16 cellular contexts compared by ENCODE assay signal in the genomic region with DNA sequence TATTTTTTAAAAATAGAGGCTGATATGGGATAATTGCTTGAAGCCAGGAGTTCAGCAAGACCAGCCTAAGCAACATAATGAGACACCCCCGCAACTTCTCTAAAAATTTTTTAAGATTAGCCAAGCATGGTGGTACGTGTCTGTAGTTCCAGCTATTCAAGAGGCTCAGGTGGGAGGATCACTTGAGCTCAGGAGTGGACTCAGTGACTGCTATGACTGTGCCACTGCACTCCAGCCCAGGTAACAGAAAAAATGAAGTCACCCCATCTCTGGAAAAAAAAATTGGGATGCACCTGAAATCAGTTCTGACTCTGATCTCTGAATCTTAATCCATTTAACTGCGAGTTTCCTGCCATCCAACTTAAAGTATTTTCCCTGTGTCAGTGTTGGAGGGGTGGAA.
DNase-seq lines count a peak whose midpoint lies in the region; ATAC-seq and TF ChIP-seq lines count a peak whose summit lies in the region.
"Had no signal": no experiment of that assay in that cellular context is flagged by ENCODE, and none has a peak within 500 bp of the region (broad histone marks: within the 10 kb centered on the region; RNA-seq: fewer than 3 reads in every experiment).

No MANE protein-coding gene starts in this region.

- intact Hi-C loops in activated T-helper 1 cell treated with anti-CD3 and anti-CD28 coated beads, Interleukin-12 subunit alpha, Interleukin-12 subunit beta, Interleukin-2, Interleukin-4 antibody, amounts not matched to agents 30 ng/mL and 10 ng/mL and 1 ng/mL, durations not matched to agents 14 hours and 24 hours and 36 hours (cut with micrococcal nuclease), result loop anchor here (10.0 kb wide), 1 partner anchor 553 kb away; a partner anchor contains a TSS

- H3K27ac ChIP-seq in CD4-positive, CD25-positive, alpha-beta regulatory T cell (ENCODE audit: insufficient read depth, low read length, poor library complexity, severe bottlenecking), result no peak overlapping the region
- H3K27ac ChIP-seq in neural progenitor cell, result no peak overlapping the region

- no peak overlapping the region for H3K4me3 Mint-ChIP-seq in T-helper 2 cell treated with Interferon-gamma antibody and Interleukin-4, amounts not matched to agents 5 μg/mL and 100 μg/mL, for 36 hours
- no peak overlapping the region for H3K4me3 Mint-ChIP-seq in CD4-positive, CD25-positive, alpha-beta regulatory T cell
- H3K4me3 Mint-ChIP-seq in activated T-helper 1 cell treated with anti-CD3 and anti-CD28 coated beads, Interleukin-12 subunit alpha, Interleukin-12 subunit beta, Interleukin-2, Interleukin-4 antibody, amounts not matched to agents 30 ng/mL and 10 ng/mL and 1 ng/mL, durations not matched to agents 14 hours and 24 hours and 36 hours, result no peak overlapping the region
- H3K4me3 Mint-ChIP-seq in neural progenitor cell, result no peak overlapping the region
- no peak overlapping the region for H3K4me3 Mint-ChIP-seq in stimulated activated memory B cell treated with anti-CD40 and anti-IgM and Interleukin-4, amounts not matched to agents 10 μg/mL and 1 μg/mL and 100 μg/mL, for 72 hours
- H3K4me3 Mint-ChIP-seq: H9 had no signal

- peaks cover 47% of the 10 kb centered on the region for H3K4me1 Mint-ChIP-seq in T-helper 2 cell treated with Interferon-gamma antibody and Interleukin-4, amounts not matched to agents 5 μg/mL and 100 μg/mL, for 36 hours (ENCODE audit: low read depth)
- H3K4me1 Mint-ChIP-seq in CD4-positive, CD25-positive, alpha-beta regulatory T cell, result peaks cover 15 to 56% (median 27%) of the 10 kb centered on the region in 4 donors
- H3K4me1 Mint-ChIP-seq in activated T-helper 1 cell treated with anti-CD3 and anti-CD28 coated beads, Interleukin-12 subunit alpha, Interleukin-12 subunit beta, Interleukin-2, Interleukin-4 antibody, amounts not matched to agents 30 ng/mL and 10 ng/mL and 1 ng/mL, durations not matched to agents 14 hours and 24 hours and 36 hours (ENCODE audit: low read depth), result peaks cover 72% of the 10 kb centered on the region
- H3K4me1 Mint-ChIP-seq in neural progenitor cell, result peaks cover 43% of the 10 kb centered on the region
- peaks cover 31% of the 10 kb centered on the region for H3K4me1 Mint-ChIP-seq in stimulated activated memory B cell treated with anti-CD40 and anti-IgM and Interleukin-4, amounts not matched to agents 10 μg/mL and 1 μg/mL and 100 μg/mL, for 72 hours

- peaks cover 3% of the 10 kb centered on the region for H3K36me3 Mint-ChIP-seq in T-helper 2 cell treated with Interferon-gamma antibody and Interleukin-4, amounts not matched to agents 5 μg/mL and 100 μg/mL, for 36 hours (ENCODE audit: low read depth)
- H3K36me3 Mint-ChIP-seq in CD4-positive, CD25-positive, alpha-beta regulatory T cell, result no peaks in the 10 kb centered on the region
- peaks cover 10% of the 10 kb centered on the region for H3K36me3 Mint-ChIP-seq in activated T-helper 1 cell treated with anti-CD3 and anti-CD28 coated beads, Interleukin-12 subunit alpha, Interleukin-12 subunit beta, Interleukin-2, Interleukin-4 antibody, amounts not matched to agents 30 ng/mL and 10 ng/mL and 1 ng/mL, durations not matched to agents 14 hours and 24 hours and 36 hours (ENCODE audit: low read depth)
- H3K36me3 Mint-ChIP-seq in neural progenitor cell, result peaks cover 9% of the 10 kb centered on the region
- H3K36me3 Mint-ChIP-seq in stimulated activated memory B cell treated with anti-CD40 and anti-IgM and Interleukin-4, amounts not matched to agents 10 μg/mL and 1 μg/mL and 100 μg/mL, for 72 hours, result peaks cover 7% of the 10 kb centered on the region

- no peak overlapping the region for H3K4me2 ChIP-seq in neural progenitor cell

- H3K4me3 ChIP-seq in CD4-positive, CD25-positive, alpha-beta regulatory T cell (ENCODE audit: low read depth, low read length), result no peak overlapping the region
- H3K4me3 ChIP-seq in neural progenitor cell, result no peak overlapping the region

- DNase-seq in T-helper 2 cell treated with Interferon-gamma antibody and Interleukin-4, amounts not matched to agents 5 μg/mL and 100 μg/mL, for 36 hours (ENCODE audit: low spot score), result no peak
- DNase-seq in T-helper 2 cell (no peak), neural progenitor cell (ENCODE audit: low spot score) (no peak), GM03348 (ENCODE audit: low spot score) (no peak)
- DNase-seq in CD4-positive, CD25-positive, alpha-beta regulatory T cell, result no peak
- DNase-seq in activated T-helper 1 cell treated with anti-CD3 and anti-CD28 coated beads, Interleukin-12 subunit alpha, Interleukin-12 subunit beta, Interleukin-2, Interleukin-4 antibody, amounts not matched to agents 30 ng/mL and 10 ng/mL and 1 ng/mL, durations not matched to agents 14 hours and 24 hours and 36 hours (ENCODE audit: low spot score), result no peak
- DNase-seq: C1 segment of cervical spinal cord, COR-L47, H9, NCI-H1436, NCI-H2029 treated with DMSO at 0.1 percent for 48 hours, NCI-H2171 treated with DMSO at 0.1 percent for 48 hours, NCI-H446 treated with DMSO at 0.1 percent for 48 hours, NCI-H748 treated with DMSO at 0.1 percent for 48 hours had no signal

- peaks cover 39% of the 10 kb centered on the region for H3K4me1 ChIP-seq in CD4-positive, CD25-positive, alpha-beta regulatory T cell (ENCODE audit: control insufficient read depth, insufficient read depth, low read length, poor library complexity, severe bottlenecking)
- H3K4me1 ChIP-seq in neural progenitor cell, result peaks cover 30% of the 10 kb centered on the region

- no peaks in the 10 kb centered on the region for H3K27me3 Mint-ChIP-seq in T-helper 2 cell treated with Interferon-gamma antibody and Interleukin-4, amounts not matched to agents 5 μg/mL and 100 μg/mL, for 36 hours (ENCODE audit: low read depth)
- H3K27me3 Mint-ChIP-seq in CD4-positive, CD25-positive, alpha-beta regulatory T cell, result no peaks in the 10 kb centered on the region
- H3K27me3 Mint-ChIP-seq in activated T-helper 1 cell treated with anti-CD3 and anti-CD28 coated beads, Interleukin-12 subunit alpha, Interleukin-12 subunit beta, Interleukin-2, Interleukin-4 antibody, amounts not matched to agents 30 ng/mL and 10 ng/mL and 1 ng/mL, durations not matched to agents 14 hours and 24 hours and 36 hours (ENCODE audit: insufficient read depth), result no peaks in the 10 kb centered on the region
- peaks cover 8% of the 10 kb centered on the region for H3K27me3 Mint-ChIP-seq in neural progenitor cell (ENCODE audit: insufficient read depth, low read depth)
- peaks cover 8% of the 10 kb centered on the region for H3K27me3 Mint-ChIP-seq in stimulated activated memory B cell treated with anti-CD40 and anti-IgM and Interleukin-4, amounts not matched to agents 10 μg/mL and 1 μg/mL and 100 μg/mL, for 72 hours

- no peaks in the 10 kb centered on the region for H3K27me3 ChIP-seq in CD4-positive, CD25-positive, alpha-beta regulatory T cell (ENCODE audit: control insufficient read depth, insufficient read depth, low read length)
- H3K27me3 ChIP-seq in neural progenitor cell, result no peaks in the 10 kb centered on the region

- H3K9ac ChIP-seq in neural progenitor cell, result no peak overlapping the region

- H3K9me3 Mint-ChIP-seq in T-helper 2 cell treated with Interferon-gamma antibody and Interleukin-4, amounts not matched to agents 5 μg/mL and 100 μg/mL, for 36 hours, result peaks cover 7% of the 10 kb centered on the region
- H3K9me3 Mint-ChIP-seq in CD4-positive, CD25-positive, alpha-beta regulatory T cell, result peaks cover 0 to 2% (median 0%) of the 10 kb centered on the region in 7 donors
- H3K9me3 Mint-ChIP-seq in activated T-helper 1 cell treated with anti-CD3 and anti-CD28 coated beads, Interleukin-12 subunit alpha, Interleukin-12 subunit beta, Interleukin-2, Interleukin-4 antibody, amounts not matched to agents 30 ng/mL and 10 ng/mL and 1 ng/mL, durations not matched to agents 14 hours and 24 hours and 36 hours, result peaks cover 6% of the 10 kb centered on the region
- H3K9me3 Mint-ChIP-seq in neural progenitor cell, result peaks cover 7% of the 10 kb centered on the region
- no peaks in the 10 kb centered on the region for H3K9me3 Mint-ChIP-seq in stimulated activated memory B cell treated with anti-CD40 and anti-IgM and Interleukin-4, amounts not matched to agents 10 μg/mL and 1 μg/mL and 100 μg/mL, for 72 hours

- ATAC-seq in CD4-positive, CD25-positive, alpha-beta regulatory T cell (ENCODE audit: low read depth in 2 of 2), result no peak
- no peak for ATAC-seq in stimulated activated memory B cell treated with anti-CD40 and anti-IgM and Interleukin-4, amounts not matched to agents 10 μg/mL and 1 μg/mL and 100 μg/mL, for 72 hours
- ATAC-seq in HG03025 (IDR thresholded peaks at IDR 0.05; ENCODE audit: low FRiP score, unreplicated experiment), result no peak

- no peaks in the 10 kb centered on the region for H4K20me1 ChIP-seq in neural progenitor cell (ENCODE audit: low read depth)

- H3F3A ChIP-seq in neural progenitor cell (ENCODE audit: low read depth), result peaks cover 38% of the 10 kb centered on the region

- no peaks in the 10 kb centered on the region for H3K79me2 ChIP-seq in neural progenitor cell (ENCODE audit: low read depth)

- peak overlapping the region; percentile 96 for H3K27ac Mint-ChIP-seq in T-helper 2 cell treated with Interferon-gamma antibody and Interleukin-4, amounts not matched to agents 5 μg/mL and 100 μg/mL, for 36 hours
- H3K27ac Mint-ChIP-seq in CD4-positive, CD25-positive, alpha-beta regulatory T cell, result peak overlapping the region; percentile 63 to 89 (median 87)
- H3K27ac Mint-ChIP-seq in activated T-helper 1 cell treated with anti-CD3 and anti-CD28 coated beads, Interleukin-12 subunit alpha, Interleukin-12 subunit beta, Interleukin-2, Interleukin-4 antibody, amounts not matched to agents 30 ng/mL and 10 ng/mL and 1 ng/mL, durations not matched to agents 14 hours and 24 hours and 36 hours, result peak overlapping the region; percentile 97
- H3K27ac Mint-ChIP-seq in neural progenitor cell, result peak overlapping the region; percentile 8
- no peak overlapping the region for H3K27ac Mint-ChIP-seq in stimulated activated memory B cell treated with anti-CD40 and anti-IgM and Interleukin-4, amounts not matched to agents 10 μg/mL and 1 μg/mL and 100 μg/mL, for 72 hours
- H3K27ac Mint-ChIP-seq: H9 had no signal

- no peaks in the 10 kb centered on the region for H3K36me3 ChIP-seq in CD4-positive, CD25-positive, alpha-beta regulatory T cell (ENCODE audit: control insufficient read depth, insufficient read depth, low read length)
- no peaks in the 10 kb centered on the region for H3K36me3 ChIP-seq in neural progenitor cell

- H3K9me3 ChIP-seq in CD4-positive, CD25-positive, alpha-beta regulatory T cell (ENCODE audit: control insufficient read depth in 2 of 2, low read length in 2 of 2), result no peaks in the 10 kb centered on the region
- H3K9me3 ChIP-seq in neural progenitor cell (ENCODE audit: low read depth), result no peaks in the 10 kb centered on the region

- no peak overlapping the region for H2AFZ ChIP-seq in neural progenitor cell (replicated peaks)

- TF ChIP-seq CTCF in neural progenitor cell (IDR thresholded peaks at IDR 0.05), result no peak
